9 cellular contexts compared by ENCODE assay signal in the genomic region with DNA sequence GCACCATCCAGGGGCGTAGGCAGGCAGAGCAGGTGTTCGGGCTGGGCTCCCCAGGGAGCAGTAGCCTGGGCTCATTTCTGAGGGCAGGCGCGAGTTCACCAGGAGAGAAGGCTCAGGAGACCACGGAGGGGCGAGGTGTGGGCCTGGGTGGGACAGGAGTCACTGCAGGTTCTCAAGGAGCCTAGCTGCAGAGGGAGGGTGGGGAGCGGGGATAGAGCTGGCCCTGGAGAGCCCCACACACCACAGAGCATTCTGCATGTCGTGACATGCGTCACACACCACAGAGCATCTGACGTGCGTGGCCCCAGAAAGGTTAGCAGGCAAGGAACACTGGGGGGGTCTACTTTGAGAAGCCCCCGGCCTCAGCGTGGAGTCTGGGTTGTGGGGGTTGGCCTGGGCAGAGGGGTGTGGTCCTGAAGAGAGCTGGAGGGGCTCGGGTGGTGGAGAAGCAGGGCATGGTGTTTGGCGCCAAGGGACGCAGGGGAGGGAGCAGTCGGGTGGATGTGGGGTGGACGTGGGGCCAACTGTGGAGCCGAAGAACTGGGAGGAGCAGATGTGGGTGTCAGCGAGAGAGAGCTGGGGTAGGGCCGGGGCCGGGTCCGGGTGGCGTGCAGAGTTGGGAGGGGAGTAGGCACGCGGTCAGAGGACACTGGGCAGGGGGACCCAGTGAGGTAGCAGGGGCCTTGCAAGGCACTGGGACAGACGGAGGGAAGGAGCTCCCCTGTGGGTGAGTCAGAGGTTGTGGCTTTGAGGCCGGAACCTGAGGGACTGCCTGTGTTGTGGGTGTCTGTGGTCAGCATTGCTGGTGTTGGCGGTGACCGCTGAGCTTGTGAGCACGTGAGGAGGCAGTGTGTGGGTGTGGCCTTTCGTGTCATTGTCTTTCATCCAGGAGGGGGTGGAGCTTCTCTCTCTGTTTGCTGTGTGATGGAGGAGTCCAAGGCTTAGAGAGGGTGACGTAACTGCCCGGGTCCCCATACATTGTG. TPM values are rescaled to one million over a fixed set of nuclear protein-coding genes. Genes with fewer than 3 reads are reported as not detected.
DNase-seq lines count a peak whose midpoint lies in the region; ATAC-seq and TF ChIP-seq lines count a peak whose summit lies in the region.
"Had no signal": no experiment of that assay in that cellular context is flagged by ENCODE, and none has a peak within 500 bp of the region (broad histone marks: within the 10 kb centered on the region; RNA-seq: fewer than 3 reads in every experiment).

No MANE protein-coding gene starts in this region.

- no peak overlapping the region for H3K4me3 Mint-ChIP-seq in activated CD8-positive, alpha-beta T cell treated with anti-CD3 and anti-CD28 coated beads, Interleukin-2, amount 10 ng/mL, durations not matched to agents 7 days and 5 days

- H3K27ac Mint-ChIP-seq in activated CD8-positive, alpha-beta T cell treated with anti-CD3 and anti-CD28 coated beads, Interleukin-2, amount 10 ng/mL, durations not matched to agents 7 days and 5 days: no peak overlapping the region

- DNase-seq in Daoy (ENCODE audit: low read depth) (peak; percentile 88), left colon (no peak), thyroid gland (no peak), NCI-H187 treated with DMSO at 0.1 percent for 48 hours (lab: John Stamatoyannopoulos, UW) (no peak)
- peak; percentile 43 for DNase-seq in activated CD8-positive, alpha-beta T cell treated with anti-CD3 and anti-CD28 coated beads, Interleukin-2, amount 10 ng/mL, durations not matched to agents 7 days and 5 days

- ATAC-seq in HG02870 (IDR thresholded peaks at IDR 0.05; ENCODE audit: unreplicated experiment): peak; percentile 73
- ATAC-seq in activated CD8-positive, alpha-beta T cell treated with anti-CD3 and anti-CD28 coated beads, Interleukin-2, amount 10 ng/mL, durations not matched to agents 7 days and 5 days: no peak
- peak; percentile 31 for ATAC-seq in left colon
- no peak for ATAC-seq in GM18502 (IDR thresholded peaks at IDR 0.05; ENCODE audit: poor library complexity, unreplicated experiment)
- ATAC-seq in GM19324 (IDR thresholded peaks at IDR 0.05; ENCODE audit: low FRiP score, unreplicated experiment): no peak

- H3K4me3 ChIP-seq in thyroid gland (replicated peaks in 1 of 3): no peak overlapping the region
- H3K4me3 ChIP-seq: thoracic aorta had no signal

- peaks cover 57 to 67% of the 10 kb centered on the region in 2 donors for H3K36me3 ChIP-seq in thyroid gland

- 92 to 93% methylated on average over 33 to 34 of the region's 34 CpGs for WGBS in thyroid gland, 2 donors

- no peaks in the 10 kb centered on the region for H3K27me3 ChIP-seq in thyroid gland

- no peak overlapping the region for H3K27ac ChIP-seq in thyroid gland
- H3K27ac ChIP-seq: thoracic aorta had no signal

- CTCF ChIA-PET in activated CD8-positive, alpha-beta T cell treated with anti-CD3 and anti-CD28 coated beads, Interleukin-2, amount 10 ng/mL, durations not matched to agents 7 days and 5 days (lab: Charles Lee): no interaction called here

- TF ChIP-seq CTCF in thyroid gland (IDR thresholded peaks at IDR 0.05): no peak

- peaks cover 4% of the 10 kb centered on the region for H3K4me1 Mint-ChIP-seq in activated CD8-positive, alpha-beta T cell treated with anti-CD3 and anti-CD28 coated beads, Interleukin-2, amount 10 ng/mL, durations not matched to agents 7 days and 5 days (ENCODE audit: low read depth)

- no peaks in the 10 kb centered on the region for H3K4me1 ChIP-seq in thyroid gland

- no peak for TF ChIP-seq POLR2A in thyroid gland (IDR thresholded peaks at IDR 0.05)

- peaks cover 16% of the 10 kb centered on the region for H3K27me3 Mint-ChIP-seq in activated CD8-positive, alpha-beta T cell treated with anti-CD3 and anti-CD28 coated beads, Interleukin-2, amount 10 ng/mL, durations not matched to agents 7 days and 5 days (ENCODE audit: low read depth)

- H3K9me3 ChIP-seq in thyroid gland: no peaks in the 10 kb centered on the region
- H3K9me3 ChIP-seq: thoracic aorta had no signal

- H3K36me3 Mint-ChIP-seq in activated CD8-positive, alpha-beta T cell treated with anti-CD3 and anti-CD28 coated beads, Interleukin-2, amount 10 ng/mL, durations not matched to agents 7 days and 5 days (ENCODE audit: low read depth): no peaks in the 10 kb centered on the region

- no peaks in the 10 kb centered on the region for H3K9me3 Mint-ChIP-seq in activated CD8-positive, alpha-beta T cell treated with anti-CD3 and anti-CD28 coated beads, Interleukin-2, amount 10 ng/mL, durations not matched to agents 7 days and 5 days (ENCODE audit: insufficient read depth)

- POLR2A ChIA-PET in activated CD8-positive, alpha-beta T cell treated with anti-CD3 and anti-CD28 coated beads, Interleukin-2, amount 10 ng/mL, durations not matched to agents 7 days and 5 days (lab: Charles Lee): no interaction called here

- intact Hi-C loops in left colon (cut with DNase I, micrococcal nuclease) (no loop called here), thyroid gland (cut with DNase I) (no loop called here)

RNA-seq across cellular contexts. Expression of a gene that starts 25.5 kb away (rescaled TPM):
- total RNA-seq in Daoy (2014; rRNA removed; shearing (Covaris generic)): 136 TPM in 2 replicates
- total RNA-seq in activated CD8-positive, alpha-beta T cell treated with anti-CD3 and anti-CD28 coated beads, Interleukin-2, amount 10 ng/mL, durations not matched to agents 7 days and 5 days: not detected
- 100 to 1,000 TPM; 279 to 312 TPM for total RNA-seq in left colon
- 100 to 1,000 TPM; 229 to 418 (median 295) TPM for total RNA-seq in thyroid gland

Comparison
In these comparisons a context has a peak if more than half of its experiments do, and no peak if none do; other contexts are left out.
1. DNase-seq: peak in Daoy (single experiment) and activated CD8-positive, alpha-beta T cell treated with anti-CD3 and anti-CD28 coated beads, Interleukin-2, amount 10 ng/mL, durations not matched to agents 7 days and 5 days (single experiment); none in left colon (0 of 2), thyroid gland (0 of 2) and NCI-H187 treated with DMSO at 0.1 percent for 48 hours (single experiment).
2. ATAC-seq: peak in HG02870 (single experiment) and left colon (single experiment); none in activated CD8-positive, alpha-beta T cell treated with anti-CD3 and anti-CD28 coated beads, Interleukin-2, amount 10 ng/mL, durations not matched to agents 7 days and 5 days (single experiment), GM18502 (single experiment) and GM19324 (single experiment).
3. RNA of a gene that starts 25.5 kb away (total RNA-seq): 229 to 418 TPM in thyroid gland, 279 to 312 TPM in left colon and 136 TPM in Daoy; not detected in activated CD8-positive, alpha-beta T cell treated with anti-CD3 and anti-CD28 coated beads, Interleukin-2, amount 10 ng/mL, durations not matched to agents 7 days and 5 days; every median in the first group is over 100 times any median in the second.